Comparison of ENCODE assay signal across 16 cellular contexts in the genomic region with DNA sequence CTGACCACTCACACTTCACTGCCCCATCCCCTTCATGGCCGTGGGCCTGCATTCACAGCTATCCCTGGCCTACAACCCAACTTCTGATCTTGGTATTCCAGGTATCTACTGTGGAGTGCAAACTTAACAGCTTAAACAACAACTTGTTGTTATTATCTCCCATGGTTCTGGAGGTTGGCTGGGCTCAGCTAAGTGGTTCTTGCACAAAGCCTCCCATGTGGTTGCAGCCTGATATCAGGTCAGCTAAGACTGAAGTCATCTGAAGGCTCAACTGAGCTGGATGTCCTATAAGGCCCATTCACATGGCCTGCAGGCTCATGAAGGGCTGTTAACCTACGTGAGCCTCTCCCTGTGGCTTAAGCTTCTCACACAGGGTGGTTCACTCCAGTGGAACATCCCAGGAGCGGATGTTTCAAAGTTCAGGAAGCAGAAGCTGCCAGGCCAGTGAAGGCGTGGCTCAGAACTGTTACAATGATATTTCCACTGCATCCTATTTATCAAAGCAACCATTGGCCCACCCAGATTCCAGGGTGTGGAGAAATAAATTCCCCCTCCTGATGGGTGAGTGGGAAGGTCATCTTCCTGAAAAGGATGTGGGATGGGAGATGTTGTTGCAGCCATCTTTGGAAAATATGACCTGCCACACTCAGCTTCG. TPM values are rescaled to one million over a fixed set of nuclear protein-coding genes. Genes with fewer than 3 reads are reported as not detected.
DNase-seq lines count a peak whose midpoint lies in the region; ATAC-seq and TF ChIP-seq lines count a peak whose summit lies in the region.
"Had no signal": no experiment of that assay in that cellular context is flagged by ENCODE, and none has a peak within 500 bp of the region (broad histone marks: within the 10 kb centered on the region; RNA-seq: fewer than 3 reads in every experiment).

No MANE protein-coding gene starts in this region.

- TF ChIP-seq CTCF in gastroesophageal sphincter (IDR thresholded peaks at IDR 0.05) (no peak), liver (IDR thresholded peaks at IDR 0.05; ENCODE audit: low read depth, low read length, missing input control) (no peak), transverse colon (IDR thresholded peaks at IDR 0.05) (no peak)

- H3K27me3 ChIP-seq in gastroesophageal sphincter (no peaks in the 10 kb centered on the region), liver (ENCODE audit: control insufficient read depth in 4 of 4, insufficient read depth in 4 of 4, low read length in 3 of 4) (no peaks in the 10 kb centered on the region), transverse colon (no peaks in the 10 kb centered on the region)
- H3K27me3 ChIP-seq: MG63, spleen had no signal

- no peak overlapping the region for H3K9ac ChIP-seq in liver (ENCODE audit: low read depth in 1 of 2, low read length in 2 of 2)

- ATAC-seq in gastroesophageal sphincter (peak; percentile 45), GM18505 (IDR thresholded peaks at IDR 0.05; ENCODE audit: unreplicated experiment) (no peak), SK-N-SH treated with all-trans-retinoic acid at 6 μM for 48 hours (no peak)
- ATAC-seq: PC-3, WTC11 had no signal

- TF ChIP-seq POLR2A in gastroesophageal sphincter (IDR thresholded peaks at IDR 0.05) (no peak), transverse colon (IDR thresholded peaks at IDR 0.05) (no peak), GM18505 (IDR thresholded peaks at IDR 0.05; ENCODE audit: borderline replicate concordance, extremely low read depth, insufficient read depth, insufficient read length) (no peak)

- H3K4me3 ChIP-seq in gastroesophageal sphincter = no peak overlapping the region
- H3K4me3 ChIP-seq in liver (ENCODE audit: low read depth in 1 of 3, low read length in 3 of 3) = no peak overlapping the region
- H3K4me3 ChIP-seq in transverse colon = no peak overlapping the region
- H3K4me3 ChIP-seq: MG63, spleen had no signal

- intact Hi-C loops in transverse colon (cut with DNase I; ENCODE audit: low total_unique reads) = no loop called here

- peak; percentile 73 for DNase-seq in NCI-H226
- DNase-seq in transverse colon = peak; percentile 60
- DNase-seq in SKM-1 treated with dmso at 0.1 percent for 144 hours (lab: John Stamatoyannopoulos, UW; ENCODE audit: unreplicated experiment) = no peak
- DNase-seq: activated CD4-positive, alpha-beta T cell treated with anti-CD3 and anti-CD28 coated beads, Interleukin-2, amount 50 U/mL, for 48 hours; amniotic stem cell; central memory CD4-positive, alpha-beta T cell; effector CD8-positive, alpha-beta T cell; MG63; NCI-H2171 treated with DMSO at 0.1 percent for 48 hours; PC-3; spleen had no signal

- TF ChIP-seq RAD21 in liver (IDR thresholded peaks at IDR 0.05) = peak in 1 of 2 donors; percentile 37

- peak overlapping the region in 3 of 4 donors; percentile 15 to 41 (median 29) for H3K27ac ChIP-seq in gastroesophageal sphincter
- H3K27ac ChIP-seq in liver (ENCODE audit: low read depth in 1 of 2, low read length in 2 of 2) = no peak overlapping the region
- no peak overlapping the region for H3K27ac ChIP-seq in transverse colon

- WGBS in gastroesophageal sphincter (ENCODE audit: low coverage in 1 of 2), 2 donors = 47 to 67% methylated on average over 3 to 5 of the region's 5 CpGs
- 72% methylated on average over 5 of the region's 5 CpGs for WGBS in liver
- 53 to 65% methylated on average over 4 to 5 of the region's 5 CpGs for WGBS in transverse colon (ENCODE audit: low coverage in 1 of 2), 2 donors

- in situ Hi-C loops in transverse colon (cut with MboI; ENCODE audit: low pct_ligation_motif_present in 1 of 4, low pct_unique_long_range_greater_than_20kb in 1 of 4, low sequenced_read_pairs in 3 of 4) = loop anchor here in 1 of 4 donors (25.0 kb wide), 2 partner anchors 126 to 149 kb away; no protein-coding TSS in a partner anchor

- H3K9me3 ChIP-seq in gastroesophageal sphincter (no peaks in the 10 kb centered on the region), liver (ENCODE audit: control insufficient read depth in 4 of 4, low read length in 3 of 4) (no peaks in the 10 kb centered on the region), transverse colon (no peaks in the 10 kb centered on the region)

- H3K4me1 ChIP-seq in gastroesophageal sphincter (peaks cover 0 to 15% (median 0%) of the 10 kb centered on the region in 3 donors), liver (ENCODE audit: control insufficient read depth in 4 of 4, insufficient read depth in 4 of 4, low read length in 3 of 4) (peaks cover 0 to 16% (median 2%) of the 10 kb centered on the region in 4 donors), transverse colon (peaks cover 0 to 9% (median 3%) of the 10 kb centered on the region in 4 donors)

- TF ChIP-seq EP300 in gastroesophageal sphincter (IDR thresholded peaks at IDR 0.05) (no peak), transverse colon (IDR thresholded peaks at IDR 0.05; ENCODE audit: low read depth) (no peak)

- H3K36me3 ChIP-seq in gastroesophageal sphincter (no peaks in the 10 kb centered on the region), liver (ENCODE audit: control insufficient read depth in 4 of 4, insufficient read depth in 3 of 4, low read depth in 1 of 4, low read length in 3 of 4) (no peaks in the 10 kb centered on the region), transverse colon (no peaks in the 10 kb centered on the region)
- H3K36me3 ChIP-seq: MG63, spleen had no signal

TF ChIP-seq in liver, 16 proteins besides CTCF, POLR2A, EP300 and RAD21:
- TF ChIP-seq SP1 (IDR thresholded peaks at IDR 0.05) = peak; percentile 26
- no peak for TF ChIP-seq NR2F2 (IDR thresholded peaks at IDR 0.05)
TF ChIP-seq in liver: peak in this region for 1.

TF ChIP-seq in SK-N-SH treated with all-trans-retinoic acid at 6 μM for 48 hours, 23 proteins besides CTCF, POLR2A, EP300 and RAD21:
- TF ChIP-seq ZFP30 (CRISPR knock-in tag; IDR thresholded peaks at IDR 0.05) = no peak
- no peak for TF ChIP-seq ZNF70 (CRISPR knock-in tag; IDR thresholded peaks at IDR 0.05)
- no peak for TF ChIP-seq CSDC2 (CRISPR knock-in tag; IDR thresholded peaks at IDR 0.05)
- no peak for TF ChIP-seq RARB (CRISPR knock-in tag; IDR thresholded peaks at IDR 0.05)
- no peak for TF ChIP-seq ZNF8 (CRISPR knock-in tag; IDR thresholded peaks at IDR 0.05)
- TF ChIP-seq PATZ1 (CRISPR knock-in tag; IDR thresholded peaks at IDR 0.05; ENCODE audit: borderline replicate concordance) = no peak
- no peak for TF ChIP-seq TOX (CRISPR knock-in tag; IDR thresholded peaks at IDR 0.05; ENCODE audit: borderline replicate concordance)
- TF ChIP-seq ARNTL (CRISPR knock-in tag; IDR thresholded peaks at IDR 0.05; ENCODE audit: borderline replicate concordance, low read depth) = no peak
- TF ChIP-seq, protein P1, sequence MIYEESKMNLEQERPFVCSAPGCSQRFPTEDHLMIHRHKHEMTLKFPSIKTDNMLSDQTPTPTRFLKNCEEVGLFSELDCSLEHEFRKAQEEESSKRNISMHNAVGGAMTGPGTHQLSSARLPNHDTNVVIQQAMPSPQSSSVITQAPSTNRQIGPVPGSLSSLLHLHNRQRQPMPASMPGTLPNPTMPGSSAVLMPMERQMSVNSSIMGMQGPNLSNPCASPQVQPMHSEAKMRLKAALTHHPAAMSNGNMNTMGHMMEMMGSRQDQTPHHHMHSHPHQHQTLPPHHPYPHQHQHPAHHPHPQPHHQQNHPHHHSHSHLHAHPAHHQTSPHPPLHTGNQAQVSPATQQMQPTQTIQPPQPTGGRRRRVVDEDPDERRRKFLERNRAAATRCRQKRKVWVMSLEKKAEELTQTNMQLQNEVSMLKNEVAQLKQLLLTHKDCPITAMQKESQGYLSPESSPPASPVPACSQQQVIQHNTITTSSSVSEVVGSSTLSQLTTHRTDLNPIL (CRISPR knock-in tag; IDR thresholded peaks at IDR 0.05; ENCODE audit: low read depth) = no peak
TF ChIP-seq in SK-N-SH treated with all-trans-retinoic acid at 6 μM for 48 hours: peak in this region for 0.

RNA-seq across cellular contexts. Expression of gene TRIO, which starts 30.0 kb away (rescaled TPM):
- 100 to 1,000 TPM in 3 of 4 donors, 10 to 100 TPM in 1; 69.2 to 257 (median 172) TPM for total RNA-seq in gastroesophageal sphincter
- 10 to 100 TPM; 21.9 to 86.2 TPM for total RNA-seq in liver
- 10 to 100 TPM in 1 of 2 donors, 1 to 10 TPM in 1; 8.5 to 10.1 TPM for polyA plus RNA-seq in liver
- 100 to 1,000 TPM; 186 to 388 (median 285) TPM for total RNA-seq in transverse colon

Comparison
In these comparisons a context has a peak if more than half of its experiments do, and no peak if none do; other contexts are left out.
1. H3K27ac ChIP-seq: peak in gastroesophageal sphincter (3 of 4); none in liver (0 of 2) and transverse colon (0 of 4).